ENCODE assay signal across 2 cellular contexts in genomic region chr19:18515959-18516358, GRCh38.
TF ChIP-seq lines count a peak whose summit lies in the region.

No MANE protein-coding gene starts in this region.

TF ChIP-seq in WTC11, 78 proteins besides CTCF, POLR2A, EP300 and RAD21 (continued from another document):
- TF ChIP-seq FOXP4 (CRISPR knock-in tag; IDR thresholded peaks at IDR 0.05) (no peak), SMAD3 (CRISPR knock-in tag; IDR thresholded peaks at IDR 0.05; ENCODE audit: borderline replicate concordance) (no peak), NFE2L1 (CRISPR knock-in tag; IDR thresholded peaks at IDR 0.05) (no peak), FOXK1 (CRISPR knock-in tag; IDR thresholded peaks at IDR 0.05) (no peak), CBFB (CRISPR knock-in tag; IDR thresholded peaks at IDR 0.05; ENCODE audit: low read depth) (no peak), E2F5 (CRISPR knock-in tag; IDR thresholded peaks at IDR 0.05) (no peak), FOXJ3 (CRISPR knock-in tag; IDR thresholded peaks at IDR 0.05; ENCODE audit: borderline replicate concordance) (no peak), ATF1 (CRISPR knock-in tag; IDR thresholded peaks at IDR 0.05) (no peak), ZNF219 (CRISPR knock-in tag; IDR thresholded peaks at IDR 0.05; ENCODE audit: borderline replicate concordance) (no peak), SMAD4 (CRISPR knock-in tag; IDR thresholded peaks at IDR 0.05) (no peak), AR (CRISPR knock-in tag; IDR thresholded peaks at IDR 0.05) (no peak), ZNF121 (CRISPR knock-in tag; IDR thresholded peaks at IDR 0.05) (no peak), TP53 (CRISPR knock-in tag; IDR thresholded peaks at IDR 0.05) (no peak), ATF3 (CRISPR knock-in tag; conservative IDR thresholded peaks at IDR 0.05) (no peak), IRF1 (CRISPR knock-in tag; IDR thresholded peaks at IDR 0.05) (no peak), JUN (CRISPR knock-in tag; IDR thresholded peaks at IDR 0.05) (no peak), ZNF263 (CRISPR knock-in tag; IDR thresholded peaks at IDR 0.05; ENCODE audit: low read depth) (no peak), ZNF281 (CRISPR knock-in tag; IDR thresholded peaks at IDR 0.05) (no peak)

TF ChIP-seq in liver, 16 proteins besides CTCF, POLR2A, EP300 and RAD21 (continued from another document):
- TF ChIP-seq REST (IDR thresholded peaks at IDR 0.05) (no peak), HNF4A (conservative IDR thresholded peaks at IDR 0.05) (no peak), FOXA1 (IDR thresholded peaks at IDR 0.05) (no peak), RXRA (IDR thresholded peaks at IDR 0.05) (no peak), GABPA (IDR thresholded peaks at IDR 0.05 in 1 of 2, conservative IDR thresholded peaks at IDR 0.05 in 1 of 2) (no peak), ZBTB33 (IDR thresholded peaks at IDR 0.05) (no peak), HNF4G (IDR thresholded peaks at IDR 0.05) (no peak), MAX (IDR thresholded peaks at IDR 0.05) (no peak), ATF3 (IDR thresholded peaks at IDR 0.05) (no peak)
